Comparison of ENCODE assay signal across 1 cellular context in genomic region chr20:59393142-59393541, GRCh38.
A peak's percentile ranks its signal among the peaks of the same experiment; 100 is the strongest.
TF ChIP-seq lines count a peak whose summit lies in the region.

No MANE protein-coding gene starts in this region.

TF ChIP-seq in HepG2, 621 proteins besides CTCF, POLR2A, EP300 and RAD21 (continued from another document and continues in another):
- TF ChIP-seq ZBTB40 (IDR thresholded peaks at IDR 0.05) = no peak
- no peak for TF ChIP-seq ZBTB40 (CRISPR knock-in tag; IDR thresholded peaks at IDR 0.05)
- TF ChIP-seq FOXK2 (IDR thresholded peaks at IDR 0.05) = peak; percentile 42; the same call in 1 of the 2 replicates
- no peak for TF ChIP-seq ZNF383 (CRISPR knock-in tag; IDR thresholded peaks at IDR 0.05; ENCODE audit: borderline replicate concordance)
- TF ChIP-seq ONECUT2 (CRISPR knock-in tag; IDR thresholded peaks at IDR 0.05) = no peak
- no peak for TF ChIP-seq FOXO1 (CRISPR knock-in tag; IDR thresholded peaks at IDR 0.05)
- TF ChIP-seq ZNF280D (CRISPR knock-in tag; IDR thresholded peaks at IDR 0.05) = no peak
- TF ChIP-seq ZNF276 (CRISPR knock-in tag; IDR thresholded peaks at IDR 0.05; ENCODE audit: low read depth) = no peak
- TF ChIP-seq ZNF577 (CRISPR knock-in tag; IDR thresholded peaks at IDR 0.05; ENCODE audit: borderline replicate concordance, low read depth) = no peak
- no peak for TF ChIP-seq ZNF331 (CRISPR knock-in tag; IDR thresholded peaks at IDR 0.05)
- no peak for TF ChIP-seq NFE2L2 (IDR thresholded peaks at IDR 0.05; ENCODE audit: low read length)
- no peak for TF ChIP-seq ZNF552 (CRISPR knock-in tag; IDR thresholded peaks at IDR 0.05; ENCODE audit: borderline replicate concordance)
- peak; percentile 40; the same call in 1 of the 2 replicates for TF ChIP-seq FOXP1 (IDR thresholded peaks at IDR 0.05)
- TF ChIP-seq FOXP1 (CRISPR knock-in tag; IDR thresholded peaks at IDR 0.05) = no peak
- TF ChIP-seq NFRKB (IDR thresholded peaks at IDR 0.05) = peak; percentile 18; the same call in 1 of the 2 replicates
- TF ChIP-seq ARID3A (IDR thresholded peaks at IDR 0.05; ENCODE audit: low read depth, low read length) = no peak
- TF ChIP-seq SAFB2 (CRISPR knock-in tag; IDR thresholded peaks at IDR 0.05; ENCODE audit: borderline replicate concordance, low read depth) = no peak
- no peak for TF ChIP-seq ZFP62 (CRISPR knock-in tag; IDR thresholded peaks at IDR 0.05)
- TF ChIP-seq TRIM22 (IDR thresholded peaks at IDR 0.05) = 0 out of 2 replicates have a peak, but pooled peaks have one; percentile 58
- TF ChIP-seq CENPBD1 (CRISPR knock-in tag; IDR thresholded peaks at IDR 0.05; ENCODE audit: borderline replicate concordance, low read depth) = no peak
- no peak for TF ChIP-seq NFIB (CRISPR knock-in tag; IDR thresholded peaks at IDR 0.05; ENCODE audit: borderline replicate concordance)
- TF ChIP-seq ZFP82 (CRISPR knock-in tag; IDR thresholded peaks at IDR 0.05; ENCODE audit: borderline replicate concordance) = no peak
- no peak for TF ChIP-seq ZNF30 (CRISPR knock-in tag; IDR thresholded peaks at IDR 0.05)
- no peak for TF ChIP-seq MTERF4 (CRISPR knock-in tag; IDR thresholded peaks at IDR 0.05)
- TF ChIP-seq PRDM15 (CRISPR knock-in tag; IDR thresholded peaks at IDR 0.05) = no peak
- no peak for TF ChIP-seq ZNF781 (CRISPR knock-in tag; IDR thresholded peaks at IDR 0.05; ENCODE audit: borderline replicate concordance, not compliant biosample characterization)
- TF ChIP-seq GRHL1 (CRISPR knock-in tag; conservative IDR thresholded peaks at IDR 0.05) = no peak
- no peak for TF ChIP-seq ZNF225 (CRISPR knock-in tag; IDR thresholded peaks at IDR 0.05)
- no peak for TF ChIP-seq JUNB (CRISPR knock-in tag; IDR thresholded peaks at IDR 0.05; ENCODE audit: borderline replicate concordance)
- no peak for TF ChIP-seq HHEX (CRISPR knock-in tag; IDR thresholded peaks at IDR 0.05)
- TF ChIP-seq ATF7 (IDR thresholded peaks at IDR 0.05) = peak; percentile 43; the same call in 1 of the 2 replicates
- TF ChIP-seq ATF7 (CRISPR knock-in tag; IDR thresholded peaks at IDR 0.05) = no peak
- no peak for TF ChIP-seq ZNF296 (CRISPR knock-in tag; conservative IDR thresholded peaks at IDR 0.05)
- TF ChIP-seq PHB2 (IDR thresholded peaks at IDR 0.05; ENCODE audit: partially characterized antibody) = peak; percentile 56
